22 cellular contexts compared by ENCODE assay signal in the genomic region with DNA sequence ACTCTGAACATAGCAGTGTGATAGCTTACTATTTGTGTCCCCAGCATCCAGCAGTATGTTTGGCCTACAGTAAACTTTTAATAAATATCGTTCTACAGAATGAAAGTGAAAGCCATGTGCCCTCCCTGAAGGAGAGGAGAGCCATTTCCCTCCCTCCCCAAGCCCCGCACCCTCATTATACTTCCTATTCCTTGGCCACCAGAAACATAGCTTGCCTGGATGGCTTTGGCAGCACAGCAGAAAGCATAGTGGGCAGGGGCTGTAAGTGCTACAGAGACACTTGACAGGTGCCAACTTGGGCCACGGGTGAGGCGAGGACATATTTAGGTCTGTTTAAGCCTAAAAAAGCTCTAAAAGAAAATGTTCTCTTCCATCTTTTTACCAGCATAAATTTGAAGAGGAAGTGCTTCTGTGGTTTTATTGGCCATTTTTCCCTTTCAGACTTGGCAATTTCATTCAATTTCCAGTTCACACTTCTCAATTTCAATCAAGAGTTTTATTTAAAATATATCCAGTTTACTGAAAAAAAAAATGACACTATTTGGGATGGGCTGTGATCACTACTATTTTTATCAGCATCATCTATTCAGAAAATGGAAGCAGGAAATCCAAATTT. TPM values are rescaled to one million over a fixed set of nuclear protein-coding genes. Genes with fewer than 3 reads are reported as not detected.
A peak's percentile ranks its signal among the peaks of the same experiment; 100 is the strongest.
DNase-seq lines count a peak whose midpoint lies in the region; ATAC-seq, FAIRE-seq and TF ChIP-seq lines count a peak whose summit lies in the region.
"Had no signal": no experiment of that assay in that cellular context is flagged by ENCODE, and none has a peak within 500 bp of the region (broad histone marks: within the 10 kb centered on the region; RNA-seq: fewer than 3 reads in every experiment).

No MANE protein-coding gene starts in this region.

- no peak overlapping the region for H3K27ac ChIP-seq in endothelial cell of umbilical vein (ENCODE audit: insufficient read depth, low read depth, low read length)
- no peak overlapping the region for H3K27ac ChIP-seq in hepatocyte
- H3K27ac ChIP-seq: cardiac muscle cell, epithelial cell of prostate, prostate gland, uterus had no signal

- H3K9ac ChIP-seq in endothelial cell of umbilical vein (replicated peaks; ENCODE audit: extremely low read depth, insufficient read depth, low read length) = no peak overlapping the region

- intact Hi-C loops in endothelial cell of umbilical vein (cut with micrococcal nuclease) = no loop called here
- intact Hi-C loops in activated T-helper 2 cell treated with anti-CD3 and anti-CD28 coated beads, Interferon-gamma antibody, Interleukin-2, Interleukin-4, amounts not matched to agents 10 μg/mL and 5 μg/mL and 100 μg/mL, durations not matched to agents 14 hours and 24 hours and 36 hours (cut with micrococcal nuclease) = no loop called here

- H4K20me1 ChIP-seq in endothelial cell of umbilical vein (replicated peaks; ENCODE audit: control insufficient read depth, extremely low read depth, insufficient read depth, low read length) = no peaks in the 10 kb centered on the region
- no peaks in the 10 kb centered on the region for H4K20me1 ChIP-seq in hepatocyte (ENCODE audit: insufficient read depth, poor library complexity, severe bottlenecking)

- FAIRE-seq in endothelial cell of umbilical vein (lab: Jason Lieb, UNC) = no peak
- FAIRE-seq: frontal cortex had no signal

- in situ Hi-C loops in ACHN (cut with HindIII; ENCODE audit: low pct_ligation_motif_present, low pct_unique_long_range_greater_than_20kb, low sequenced_read_pairs) = no loop called here

- DNase-seq in activated naive CD8-positive, alpha-beta T cell treated with anti-CD3 and anti-CD28 coated beads, Interleukin-2, amount 10 ng/mL, durations not matched to agents 7 days and 5 days = no peak
- no peak for DNase-seq in activated naive CD8-positive, alpha-beta T cell treated with anti-CD3 and anti-CD28 coated beads for 36 hours
- DNase-seq in NAMALWA (ENCODE audit: low spot score) (peak; percentile 17), endothelial cell of umbilical vein (ENCODE audit: low read depth, low spot score) (peak; percentile 11), ACHN (no peak), foreskin melanocyte (no peak), hepatocyte (ENCODE audit: low spot score) (no peak)
- DNase-seq in activated T-helper 2 cell treated with anti-CD3 and anti-CD28 coated beads, Interferon-gamma antibody, Interleukin-2, Interleukin-4, amounts not matched to agents 10 μg/mL and 5 μg/mL and 100 μg/mL, durations not matched to agents 14 hours and 24 hours and 36 hours (ENCODE audit: low spot score) = no peak
- DNase-seq: activated CD4-positive, alpha-beta T cell treated with anti-CD3 and anti-CD28 coated beads for 36 hours; activated CD8-positive, alpha-beta memory T cell treated with anti-CD3 and anti-CD28 coated beads, Interleukin-2, amount 50 U/mL, for 4 hours; activated effector memory CD4-positive, alpha-beta T cell treated with Interleukin-2 at 50 U/mL for 16 hours; dermis blood vessel endothelial cell; KBM-7; NCI-H774; stimulated activated CD4-positive, alpha-beta T cell treated with anti-CD3 and anti-CD28 coated beads, Interleukin-2, amount 100 ng/mL, for 48 hours; uterus had no signal

- H3K36me3 ChIP-seq in endothelial cell of umbilical vein (ENCODE audit: control insufficient read depth in 2 of 2, extremely low read depth in 1 of 2, insufficient read depth in 2 of 2, low read length in 2 of 2) (no peaks in the 10 kb centered on the region), hepatocyte (replicated peaks; ENCODE audit: insufficient read depth, low read depth) (no peaks in the 10 kb centered on the region)
- H3K36me3 ChIP-seq: cardiac muscle cell, prostate gland, uterus had no signal

- H3K79me2 ChIP-seq in endothelial cell of umbilical vein (ENCODE audit: control insufficient read depth, insufficient read depth, low read length) (no peaks in the 10 kb centered on the region), hepatocyte (no peaks in the 10 kb centered on the region)

- TF ChIP-seq CTCF in endothelial cell of umbilical vein (IDR thresholded peaks at IDR 0.05; ENCODE audit: extremely low read depth in 1 of 2, insufficient read depth in 1 of 2, low read depth in 1 of 2, low read length in 2 of 2) (no peak), hepatocyte (IDR thresholded peaks at IDR 0.05; ENCODE audit: poor library complexity) (no peak)

- H3K4me2 ChIP-seq in endothelial cell of umbilical vein (ENCODE audit: insufficient read depth, low read length) (no peak overlapping the region), hepatocyte (no peak overlapping the region)

- CTCF ChIA-PET in endothelial cell of umbilical vein (lab: Charles Lee) = interaction anchor here (1.2 to 2.7 kb wide), 3 partner anchors 10 to 121 kb away, joined by 3 to 9 read pairs (median 4); no protein-coding TSS in a partner anchor

- no peaks in the 10 kb centered on the region for H3K9me2 ChIP-seq in hepatocyte (replicated peaks; ENCODE audit: insufficient read depth)

- no peaks in the 10 kb centered on the region for H3K9me1 ChIP-seq in endothelial cell of umbilical vein (replicated peaks; ENCODE audit: control insufficient read depth, extremely low read depth, insufficient read depth, low read length)

- no peak overlapping the region for H3K27ac Mint-ChIP-seq in activated naive CD8-positive, alpha-beta T cell treated with anti-CD3 and anti-CD28 coated beads, Interleukin-2, amount 10 ng/mL, durations not matched to agents 7 days and 5 days
- H3K27ac Mint-ChIP-seq in activated naive CD8-positive, alpha-beta T cell treated with anti-CD3 and anti-CD28 coated beads for 36 hours = no peak overlapping the region
- H3K27ac Mint-ChIP-seq in activated T-helper 2 cell treated with anti-CD3 and anti-CD28 coated beads, Interferon-gamma antibody, Interleukin-2, Interleukin-4, amounts not matched to agents 10 μg/mL and 5 μg/mL and 100 μg/mL, durations not matched to agents 14 hours and 24 hours and 36 hours = no peak overlapping the region
- H3K27ac Mint-ChIP-seq: activated CD4-positive, alpha-beta T cell treated with anti-CD3 and anti-CD28 coated beads for 36 hours had no signal

- dilution Hi-C loops in endothelial cell of umbilical vein (cut with MboI; ENCODE audit: extremely low pct_ligation_motif_present, low sequenced_read_pairs) = no loop called here

- no peak overlapping the region for H3K4me3 ChIP-seq in endothelial cell of umbilical vein (replicated peaks in 1 of 3; ENCODE audit: insufficient read depth in 1 of 3, low read depth in 1 of 3, low read length in 3 of 3)
- H3K4me3 ChIP-seq in hepatocyte = no peak overlapping the region
- H3K4me3 ChIP-seq: cardiac muscle cell, prostate gland, uterus had no signal

- no TSS peak for BruUV-seq in endothelial cell of umbilical vein (replicated peaks; lab: Mats Ljungman, UMichigan)

- peaks cover 26% of the 10 kb centered on the region for H3K4me1 Mint-ChIP-seq in activated naive CD8-positive, alpha-beta T cell treated with anti-CD3 and anti-CD28 coated beads, Interleukin-2, amount 10 ng/mL, durations not matched to agents 7 days and 5 days
- H3K4me1 Mint-ChIP-seq in activated naive CD8-positive, alpha-beta T cell treated with anti-CD3 and anti-CD28 coated beads for 36 hours = peaks cover 25% of the 10 kb centered on the region
- H3K4me1 Mint-ChIP-seq in activated T-helper 2 cell treated with anti-CD3 and anti-CD28 coated beads, Interferon-gamma antibody, Interleukin-2, Interleukin-4, amounts not matched to agents 10 μg/mL and 5 μg/mL and 100 μg/mL, durations not matched to agents 14 hours and 24 hours and 36 hours (ENCODE audit: low read depth) = peaks cover 20% of the 10 kb centered on the region

- POLR2A ChIA-PET in activated naive CD8-positive, alpha-beta T cell treated with anti-CD3 and anti-CD28 coated beads, Interleukin-2, amount 10 ng/mL, durations not matched to agents 7 days and 5 days (lab: Charles Lee) = no interaction called here
- POLR2A ChIA-PET in endothelial cell of umbilical vein (lab: Charles Lee) = no interaction called here

- no peaks in the 10 kb centered on the region for H3K9me3 Mint-ChIP-seq in activated naive CD8-positive, alpha-beta T cell treated with anti-CD3 and anti-CD28 coated beads, Interleukin-2, amount 10 ng/mL, durations not matched to agents 7 days and 5 days
- H3K9me3 Mint-ChIP-seq in activated naive CD8-positive, alpha-beta T cell treated with anti-CD3 and anti-CD28 coated beads for 36 hours = no peaks in the 10 kb centered on the region
- H3K9me3 Mint-ChIP-seq in activated T-helper 2 cell treated with anti-CD3 and anti-CD28 coated beads, Interferon-gamma antibody, Interleukin-2, Interleukin-4, amounts not matched to agents 10 μg/mL and 5 μg/mL and 100 μg/mL, durations not matched to agents 14 hours and 24 hours and 36 hours = no peaks in the 10 kb centered on the region

- no peak for TF ChIP-seq POLR2A in endothelial cell of umbilical vein (IDR thresholded peaks at IDR 0.05; ENCODE audit: low read depth, low read length)

- H3K36me3 Mint-ChIP-seq in activated naive CD8-positive, alpha-beta T cell treated with anti-CD3 and anti-CD28 coated beads, Interleukin-2, amount 10 ng/mL, durations not matched to agents 7 days and 5 days = no peaks in the 10 kb centered on the region
- no peaks in the 10 kb centered on the region for H3K36me3 Mint-ChIP-seq in activated naive CD8-positive, alpha-beta T cell treated with anti-CD3 and anti-CD28 coated beads for 36 hours
- H3K36me3 Mint-ChIP-seq in activated T-helper 2 cell treated with anti-CD3 and anti-CD28 coated beads, Interferon-gamma antibody, Interleukin-2, Interleukin-4, amounts not matched to agents 10 μg/mL and 5 μg/mL and 100 μg/mL, durations not matched to agents 14 hours and 24 hours and 36 hours (ENCODE audit: low read depth) = no peaks in the 10 kb centered on the region

- H2AFZ ChIP-seq in endothelial cell of umbilical vein (ENCODE audit: low read depth, low read length) (peak overlapping the region; percentile 37), hepatocyte (no peak overlapping the region)

- no peak for ATAC-seq in activated naive CD8-positive, alpha-beta T cell treated with anti-CD3 and anti-CD28 coated beads, Interleukin-2, amount 10 ng/mL, durations not matched to agents 7 days and 5 days (ENCODE audit: low read depth)
- ATAC-seq: activated CD4-positive, alpha-beta T cell treated with anti-CD3 and anti-CD28 coated beads for 36 hours; SK-N-SH treated with all-trans-retinoic acid at 6 μM for 48 hours had no signal

- H3K4me3 Mint-ChIP-seq in activated naive CD8-positive, alpha-beta T cell treated with anti-CD3 and anti-CD28 coated beads, Interleukin-2, amount 10 ng/mL, durations not matched to agents 7 days and 5 days = peak overlapping the region; percentile 7
- no peak overlapping the region for H3K4me3 Mint-ChIP-seq in activated naive CD8-positive, alpha-beta T cell treated with anti-CD3 and anti-CD28 coated beads for 36 hours
- H3K4me3 Mint-ChIP-seq in activated T-helper 2 cell treated with anti-CD3 and anti-CD28 coated beads, Interferon-gamma antibody, Interleukin-2, Interleukin-4, amounts not matched to agents 10 μg/mL and 5 μg/mL and 100 μg/mL, durations not matched to agents 14 hours and 24 hours and 36 hours (ENCODE audit: low read depth) = no peak overlapping the region
- H3K4me3 Mint-ChIP-seq: activated CD4-positive, alpha-beta T cell treated with anti-CD3 and anti-CD28 coated beads for 36 hours had no signal

- WGBS in hepatocyte (ENCODE audit: low lambda C conversion rate, missing lambda C conversion rate) = 76% methylated on average over 4 of the region's 4 CpGs

- H3K27me3 ChIP-seq in endothelial cell of umbilical vein (ENCODE audit: control insufficient read depth in 2 of 2, insufficient read depth in 2 of 2, low read length in 2 of 2) (no peaks in the 10 kb centered on the region), hepatocyte (peaks cover 39% of the 10 kb centered on the region)

- peaks cover 69% of the 10 kb centered on the region for H3K27me3 Mint-ChIP-seq in activated naive CD8-positive, alpha-beta T cell treated with anti-CD3 and anti-CD28 coated beads, Interleukin-2, amount 10 ng/mL, durations not matched to agents 7 days and 5 days
- H3K27me3 Mint-ChIP-seq in activated naive CD8-positive, alpha-beta T cell treated with anti-CD3 and anti-CD28 coated beads for 36 hours = peaks cover 79% of the 10 kb centered on the region
- peaks cover 59% of the 10 kb centered on the region for H3K27me3 Mint-ChIP-seq in activated T-helper 2 cell treated with anti-CD3 and anti-CD28 coated beads, Interferon-gamma antibody, Interleukin-2, Interleukin-4, amounts not matched to agents 10 μg/mL and 5 μg/mL and 100 μg/mL, durations not matched to agents 14 hours and 24 hours and 36 hours (ENCODE audit: low read depth)

- H3K9me3 ChIP-seq in endothelial cell of umbilical vein (replicated peaks; ENCODE audit: control insufficient read depth, insufficient read depth, low read length) = no peaks in the 10 kb centered on the region
- H3K9me3 ChIP-seq in hepatocyte (ENCODE audit: low read depth) = no peaks in the 10 kb centered on the region
- H3K9me3 ChIP-seq: prostate gland, uterus had no signal

- H3K4me1 ChIP-seq in endothelial cell of umbilical vein (ENCODE audit: control insufficient read depth, extremely low read depth, insufficient read depth, low read length) (peaks cover 20% of the 10 kb centered on the region), hepatocyte (ENCODE audit: insufficient read depth) (peaks cover 7% of the 10 kb centered on the region)
- H3K4me1 ChIP-seq: prostate gland, uterus had no signal

RNA-seq across cellular contexts. Expression of gene HHEX, which starts 12.7 kb away (rescaled TPM):
- under 1 TPM in 1 of 2 experiments, not detected in 1; 0.37 TPM for total RNA-seq in activated naive CD8-positive, alpha-beta T cell treated with anti-CD3 and anti-CD28 coated beads, Interleukin-2, amount 10 ng/mL, durations not matched to agents 7 days and 5 days
- under 1 TPM; 0.38 to 0.56 TPM for total RNA-seq in activated naive CD8-positive, alpha-beta T cell treated with anti-CD3 and anti-CD28 coated beads for 36 hours
- total RNA-seq in endothelial cell of umbilical vein (109 and 110 TPM in 2 replicates), hepatocyte (13.0 and 15.1 TPM in 2 replicates)
- polyA plus RNA-seq in endothelial cell of umbilical vein (71.6 and 81.0 TPM in 2 replicates), hepatocyte (14.2 and 18.4 TPM in 2 replicates)
- polyA plus RNA-seq in endothelial cell of umbilical vein (2011; cell fraction: cytosol; rRNA removed) = 51.0 and 65.0 TPM in 2 replicates
- 164 and 236 TPM in 2 replicates for polyA plus RNA-seq in endothelial cell of umbilical vein (2011; cell fraction: nucleus; rRNA removed)
- polyA plus RNA-seq in endothelial cell of umbilical vein (2012) = 93.4 and 105 TPM in 2 replicates
- polyA minus RNA-seq in endothelial cell of umbilical vein = 87.6 and 102 TPM in 2 replicates
- 4.6 TPM for polyA minus RNA-seq in endothelial cell of umbilical vein (2011; cell fraction: cytosol; rRNA and poly(A)+ RNA removed)
- 48.7 and 62.1 TPM in 2 replicates for polyA minus RNA-seq in endothelial cell of umbilical vein (2011; cell fraction: nucleus; rRNA and poly(A)+ RNA removed)
- total RNA-seq in activated T-helper 2 cell treated with anti-CD3 and anti-CD28 coated beads, Interferon-gamma antibody, Interleukin-2, Interleukin-4, amounts not matched to agents 10 μg/mL and 5 μg/mL and 100 μg/mL, durations not matched to agents 14 hours and 24 hours and 36 hours = 0.32 and 0.46 TPM in 2 replicates
- polyA plus RNA-seq: neural cell had no signal

Comparison
In these comparisons a context has a peak if more than half of its experiments do, and no peak if none do; other contexts are left out.
1. DNase-seq: peak in NAMALWA (single experiment) and endothelial cell of umbilical vein (single experiment); none in activated naive CD8-positive, alpha-beta T cell treated with anti-CD3 and anti-CD28 coated beads, Interleukin-2, amount 10 ng/mL, durations not matched to agents 7 days and 5 days (single experiment), activated naive CD8-positive, alpha-beta T cell treated with anti-CD3 and anti-CD28 coated beads for 36 hours (single experiment), ACHN (single experiment), foreskin melanocyte (single experiment), hepatocyte (single experiment) and activated T-helper 2 cell treated with anti-CD3 and anti-CD28 coated beads, Interferon-gamma antibody, Interleukin-2, Interleukin-4, amounts not matched to agents 10 μg/mL and 5 μg/mL and 100 μg/mL, durations not matched to agents 14 hours and 24 hours and 36 hours (single experiment).